11 cellular contexts compared by ENCODE assay signal in genomic region chr13:109139346-109139745, GRCh38.
"Had no signal": no experiment of that assay in that cellular context is flagged by ENCODE, and none has a peak within 500 bp of the region (broad histone marks: within the 10 kb centered on the region; RNA-seq: fewer than 3 reads in every experiment).

No MANE protein-coding gene starts in this region.

- H3K27ac ChIP-seq: GM23248 had no signal

- H3K9ac ChIP-seq: GM23248 had no signal

- DNase-seq: GM23248, GOT3, H7, H9, HCEC 1CT, HFFc6 had no signal

- H3K4me3 Mint-ChIP-seq: GM23338, H9, HFFc6 had no signal

- H3K4me1 ChIP-seq: HAP-1 had no signal

- H3K9me3 ChIP-seq: HAP-1 had no signal

- H3K4me1 Mint-ChIP-seq: GM23338 had no signal

- ATAC-seq: HCT116 had no signal

- H3K36me3 ChIP-seq: HAP-1 had no signal

- H3K27ac Mint-ChIP-seq: GM23338, HFFc6 had no signal

- H2AFZ ChIP-seq: GM23248, GM23338 had no signal

- H3K4me2 ChIP-seq: GM23338 had no signal

- H3K4me3 ChIP-seq: GM23248, GM23338, HAP-1 had no signal

- H3K9me3 Mint-ChIP-seq: HFFc6 had no signal

- FAIRE-seq: H1, H54 had no signal
